12 cellular contexts compared by ENCODE assay signal in genomic region chr6:28589952-28590340, GRCh38.
DNase-seq lines count a peak whose midpoint lies in the region; ATAC-seq and TF ChIP-seq lines count a peak whose summit lies in the region.
"Had no signal": no experiment of that assay in that cellular context is flagged by ENCODE, and none has a peak within 500 bp of the region (broad histone marks: within the 10 kb centered on the region; RNA-seq: fewer than 3 reads in every experiment).

No MANE protein-coding gene starts in this region.

- peak overlapping the region; percentile 67 for H3K4me3 Mint-ChIP-seq in T-helper 1 cell treated with Interleukin-12 subunit alpha and Interleukin-12 subunit beta and Interleukin-4 antibody, amounts not matched to agents 30 μg/mL and 1 μg/mL, for 36 hours

- H3K4me3 ChIP-seq in Panc1 (ENCODE audit: low read depth in 2 of 2, low read length in 2 of 2) (peak overlapping the region; percentile 23 to 52), epithelial cell of proximal tubule (ENCODE audit: low read depth, low read length) (peak overlapping the region; percentile 34)
- H3K4me3 ChIP-seq: lung had no signal

- ATAC-seq in Panc1 (no peak), HG03469 (IDR thresholded peaks at IDR 0.05; ENCODE audit: unreplicated experiment) (no peak)
- ATAC-seq: effector memory CD8-positive, alpha-beta T cell had no signal

- BruUV-seq in Panc1 (replicated peaks; lab: Mats Ljungman, UMichigan): no TSS peak

- no peaks in the 10 kb centered on the region for H3K36me3 ChIP-seq in Panc1 (ENCODE audit: control insufficient read depth, insufficient read depth, low read length)

- DNase-seq in T-helper 1 cell (no peak), Panc1 (ENCODE audit: low read depth, low spot score) (no peak), epithelial cell of proximal tubule (ENCODE audit: low read depth) (no peak), retina (peak; percentile 83), Kasumi-1 (lab: John Stamatoyannopoulos, UW) (no peak), dermis blood vessel endothelial cell (no peak)
- DNase-seq: activated CD8-positive, alpha-beta memory T cell treated with anti-CD3 and anti-CD28 coated beads, Interleukin-2, amount 50 U/mL, for 4 hours; effector memory CD8-positive, alpha-beta T cell; NCI-H187 treated with DMSO at 0.1 percent for 48 hours had no signal

- in situ Hi-C loops in Panc1 (cut with HindIII; ENCODE audit: low pct_unique_long_range_greater_than_20kb, low sequenced_read_pairs): no loop called here

- peaks cover 31% of the 10 kb centered on the region for H3K4me1 Mint-ChIP-seq in T-helper 1 cell treated with Interleukin-12 subunit alpha and Interleukin-12 subunit beta and Interleukin-4 antibody, amounts not matched to agents 30 μg/mL and 1 μg/mL, for 36 hours (ENCODE audit: low read depth)

- H3K27me3 Mint-ChIP-seq in T-helper 1 cell treated with Interleukin-12 subunit alpha and Interleukin-12 subunit beta and Interleukin-4 antibody, amounts not matched to agents 30 μg/mL and 1 μg/mL, for 36 hours (ENCODE audit: low read depth): peaks cover 80% of the 10 kb centered on the region

- H3K27me3 ChIP-seq in Panc1 (ENCODE audit: control insufficient read depth, insufficient read depth, low read length): peaks cover 9% of the 10 kb centered on the region; the same call in 1 of the 2 replicates

- H3K27ac Mint-ChIP-seq in T-helper 1 cell treated with Interleukin-12 subunit alpha and Interleukin-12 subunit beta and Interleukin-4 antibody, amounts not matched to agents 30 μg/mL and 1 μg/mL, for 36 hours: no peak overlapping the region
- H3K27ac Mint-ChIP-seq: effector memory CD8-positive, alpha-beta T cell had no signal

- intact Hi-C loops in Panc1 (cut with micrococcal nuclease; ENCODE audit: unreplicated experiment): loop anchor here (5.0 kb wide), 1 partner anchor 93 kb away; no protein-coding TSS in a partner anchor

- peaks cover 12% of the 10 kb centered on the region for H3K36me3 Mint-ChIP-seq in T-helper 1 cell treated with Interleukin-12 subunit alpha and Interleukin-12 subunit beta and Interleukin-4 antibody, amounts not matched to agents 30 μg/mL and 1 μg/mL, for 36 hours (ENCODE audit: low read depth)

- CTCF ChIA-PET in Panc1 (lab: Charles Lee): interaction anchor here (0.9 kb wide), 1 partner anchor 9 kb away, joined by 3 read pairs; no protein-coding TSS in a partner anchor

- no peaks in the 10 kb centered on the region for H3K9me3 ChIP-seq in Panc1 (ENCODE audit: control insufficient read depth, insufficient read depth, low read depth, low read length)

- H3K27ac ChIP-seq in Panc1 (ENCODE audit: low read length): 0 out of 2 replicates have a peak overlapping the region, but pooled peaks have one; percentile 14

- H3K4me1 ChIP-seq in Panc1 (ENCODE audit: control insufficient read depth, insufficient read depth, low read length): peaks cover 15% of the 10 kb centered on the region

- POLR2A ChIA-PET in Panc1 (lab: Charles Lee): no interaction called here

- no peak for TF ChIP-seq CTCF in Panc1 (IDR thresholded peaks at IDR 0.05)
- TF ChIP-seq CTCF in epithelial cell of proximal tubule (conservative IDR thresholded peaks at IDR 0.05; ENCODE audit: low read depth, low read length): no peak

- H3K9me3 Mint-ChIP-seq in T-helper 1 cell treated with Interleukin-12 subunit alpha and Interleukin-12 subunit beta and Interleukin-4 antibody, amounts not matched to agents 30 μg/mL and 1 μg/mL, for 36 hours: peaks cover 9% of the 10 kb centered on the region
